In genomic region chr12:66901136-66901932, GRCh38 we compare ENCODE assay signal across 9 cellular contexts.
A peak's percentile ranks its signal among the peaks of the same experiment; 100 is the strongest.
DNase-seq lines count a peak whose midpoint lies in the region; ATAC-seq and TF ChIP-seq lines count a peak whose summit lies in the region.
"Had no signal": no experiment of that assay in that cellular context is flagged by ENCODE, and none has a peak within 500 bp of the region (broad histone marks: within the 10 kb centered on the region; RNA-seq: fewer than 3 reads in every experiment).

No MANE protein-coding gene starts in this region.

- 66% methylated on average over 4 of the region's 4 CpGs for WGBS in right cardiac atrium

- H3K27me3 Mint-ChIP-seq in CD4-positive, alpha-beta T cell = no peaks in the 10 kb centered on the region

- POLR2A ChIA-PET in CD4-positive, alpha-beta T cell (lab: Charles Lee) = interaction anchor here (0.9 to 2.4 kb wide), 3 partner anchors 9 to 735 kb away, joined by 3 to 14 read pairs (median 10); partner anchors contain the start of gene CAND1
- POLR2A ChIA-PET in PC-3 (lab: Charles Lee; ENCODE audit: unreplicated experiment) = interaction anchor here (0.5 kb wide), 1 partner anchor 732 kb away, joined by 4 read pairs; the partner anchor contains the start of gene TMBIM4

- H3K9me2 ChIP-seq in PC-3 (replicated peaks; ENCODE audit: low read length) = no peaks in the 10 kb centered on the region

- H3K79me2 ChIP-seq in PC-3 (ENCODE audit: low read length) = no peaks in the 10 kb centered on the region

- peak overlapping the region; percentile 71 for H3K4me3 Mint-ChIP-seq in CD4-positive, alpha-beta T cell

- no peak overlapping the region for H2AFZ ChIP-seq in PC-3 (ENCODE audit: low read length)

- no peak overlapping the region for H3K4me2 ChIP-seq in PC-3 (ENCODE audit: low read length)

- intact Hi-C loops in CD4-positive, alpha-beta T cell (cut with DNase I, micrococcal nuclease) = loop anchor here in 1 of 2 experiments (10.0 kb wide), 1 partner anchor 363 kb away; the partner anchor contains the start of gene CAND1
- intact Hi-C loops in PC-3 (cut with micrococcal nuclease) = no loop called here
- intact Hi-C loops in right cardiac atrium (cut with DNase I) = no loop called here

- H3F3A ChIP-seq in PC-3 (ENCODE audit: low read length, unreplicated experiment) = no peaks in the 10 kb centered on the region

- H3K4me1 ChIP-seq in PC-3 (ENCODE audit: insufficient read depth, low read length) (no peaks in the 10 kb centered on the region), right cardiac atrium (ENCODE audit: control insufficient read depth, insufficient read depth, low read length) (no peaks in the 10 kb centered on the region)

- H4K20me1 ChIP-seq in PC-3 (ENCODE audit: low read length) = no peaks in the 10 kb centered on the region

- no peaks in the 10 kb centered on the region for H3K27me3 ChIP-seq in CD4-positive, alpha-beta T cell (ENCODE audit: control insufficient read depth, insufficient read depth, low read length)
- no peaks in the 10 kb centered on the region for H3K27me3 ChIP-seq in PC-3 (ENCODE audit: low read length)
- H3K27me3 ChIP-seq in right cardiac atrium (ENCODE audit: control insufficient read depth, insufficient read depth) = no peaks in the 10 kb centered on the region

- no peak for DNase-seq in CD4-positive, alpha-beta T cell
- DNase-seq in GM19240 (ENCODE audit: insufficient read length, low spot score) = peak; percentile 5
- DNase-seq in PC-3 = peak; percentile 32
- DNase-seq in right cardiac atrium = no peak
- DNase-seq in NCI-H146 treated with DMSO at 0.1 percent for 48 hours (lab: John Stamatoyannopoulos, UW; ENCODE audit: unreplicated experiment) = no peak
- no peak for DNase-seq in caudate nucleus (lab: John Stamatoyannopoulos, UW)
- DNase-seq in stimulated activated CD4-positive, alpha-beta T cell treated with anti-CD3 and anti-CD28 coated beads, Interleukin-4, amount 100 ng/mL, for 4 hours = no peak
- DNase-seq: mesenchymal stem cell had no signal

- no peaks in the 10 kb centered on the region for H3K9me3 ChIP-seq in CD4-positive, alpha-beta T cell (ENCODE audit: control insufficient read depth, low read length)
- H3K9me3 ChIP-seq in PC-3 (ENCODE audit: low read length) (no peaks in the 10 kb centered on the region), right cardiac atrium (ENCODE audit: control insufficient read depth, low read length) (no peaks in the 10 kb centered on the region)

- H3K9me3 Mint-ChIP-seq in CD4-positive, alpha-beta T cell = no peaks in the 10 kb centered on the region

- peak overlapping the region; percentile 32 for H3K27ac Mint-ChIP-seq in CD4-positive, alpha-beta T cell

- no peaks in the 10 kb centered on the region for H3K36me3 ChIP-seq in PC-3 (ENCODE audit: low read depth, low read length)

- no peaks in the 10 kb centered on the region for H3K36me3 Mint-ChIP-seq in CD4-positive, alpha-beta T cell (ENCODE audit: low read depth)

- no peak overlapping the region for H3K4me3 ChIP-seq in PC-3 (ENCODE audit: low read length)
- no peak overlapping the region for H3K4me3 ChIP-seq in right cardiac atrium (ENCODE audit: low read length)

- peaks cover 47% of the 10 kb centered on the region for H3K4me1 Mint-ChIP-seq in CD4-positive, alpha-beta T cell (ENCODE audit: low read depth)

- CTCF ChIA-PET in CD4-positive, alpha-beta T cell (lab: Charles Lee) = no interaction called here
- CTCF ChIA-PET in PC-3 (lab: Charles Lee) = no interaction called here

- no peak overlapping the region for H3K27ac ChIP-seq in CD4-positive, alpha-beta T cell (ENCODE audit: low read depth, low read length)
- H3K27ac ChIP-seq in PC-3 (ENCODE audit: low read length) = no peak overlapping the region
- no peak overlapping the region for H3K27ac ChIP-seq in right cardiac atrium (ENCODE audit: low read length)
- no peak overlapping the region for H3K27ac ChIP-seq in caudate nucleus (ENCODE audit: low read depth, low read length)

- ATAC-seq in CD4-positive, alpha-beta T cell (ENCODE audit: poor library complexity) = peak; percentile 41
- ATAC-seq in HG03039 (IDR thresholded peaks at IDR 0.05; ENCODE audit: unreplicated experiment) (peak; percentile 89), PC-3 (no peak), right cardiac atrium (no peak)

- BruUV-seq in PC-3 (replicated peaks; lab: Mats Ljungman, UMichigan) = no TSS peak

- no peak for TF ChIP-seq CTCF in CD4-positive, alpha-beta T cell (IDR thresholded peaks at IDR 0.05)
- no peak for TF ChIP-seq CTCF in PC-3 (conservative IDR thresholded peaks at IDR 0.05; ENCODE audit: low read depth, low read length)

- no peak overlapping the region for H3K9ac ChIP-seq in PC-3 (ENCODE audit: low read length)

Comparison
In these comparisons a context has a peak if more than half of its experiments do, and no peak if none do; other contexts are left out.
1. ATAC-seq: peak in CD4-positive, alpha-beta T cell (single experiment) and HG03039 (single experiment); none in PC-3 (single experiment) and right cardiac atrium (0 of 2).
2. DNase-seq: peak in GM19240 (single experiment) and PC-3 (single experiment); none in CD4-positive, alpha-beta T cell (0 of 10), right cardiac atrium (0 of 3), NCI-H146 treated with DMSO at 0.1 percent for 48 hours (single experiment), caudate nucleus (0 of 61) and stimulated activated CD4-positive, alpha-beta T cell treated with anti-CD3 and anti-CD28 coated beads, Interleukin-4, amount 100 ng/mL, for 4 hours (0 of 2).